In genomic region chr2:130954873-130955272, GRCh38 we compare ENCODE assay signal across 33 cellular contexts.
"Had no signal": no experiment of that assay in that cellular context is flagged by ENCODE, and none has a peak within 500 bp of the region (broad histone marks: within the 10 kb centered on the region; RNA-seq: fewer than 3 reads in every experiment).

No MANE protein-coding gene starts in this region.

- FAIRE-seq: astrocyte, bronchial epithelial cell, colon had no signal

- DNase-seq: activated effector memory CD4-positive, alpha-beta T cell treated with anti-CD3 and anti-CD28 coated beads, Interleukin-2, amount 50 U/mL, for 16 hours; activated effector memory CD4-positive, alpha-beta T cell treated with Interleukin-2 at 50 U/mL for 16 hours; activated gamma-delta T cell; activated gamma-delta T cell treated with Interleukin-2 at 50 U/mL for 16 hours; activated naive CD4-positive, alpha-beta T cell; activated naive CD4-positive, alpha-beta T cell treated with anti-CD3 and anti-CD28 coated beads for 36 hours; activated naive CD4-positive, alpha-beta T cell treated with anti-CD3 and anti-CD28 coated beads, Interleukin-2, amount 10 ng/mL, durations not matched to agents 7 days and 5 days; activated naive CD4-positive, alpha-beta T cell treated with anti-CD3 and anti-CD28 coated beads, Interleukin-2, amount 50 U/mL, for 16 hours; activated naive CD4-positive, alpha-beta T cell treated with Interleukin-2 at 50 U/mL for 16 hours; activated naive CD8-positive, alpha-beta T cell treated with anti-CD3 and anti-CD28 coated beads for 36 hours; activated naive CD8-positive, alpha-beta T cell treated with anti-CD3 and anti-CD28 coated beads, Interleukin-2, amount 10 ng/mL, durations not matched to agents 7 days and 5 days; activated naive CD8-positive, alpha-beta T cell treated with anti-CD3 and anti-CD28 coated beads, Interleukin-2, amount 50 U/mL, for 24 hours; activated T-cell treated with anti-CD3 and anti-CD28 coated beads, Interleukin-2, amount 50 U/mL, for 4 hours; activated T-cell treated with anti-CD3 and anti-CD28 coated beads, Interleukin-2, amount 50 U/mL, for 48 hours; activated T-cell treated with anti-CD3 and anti-CD28 coated beads, Interleukin-2, amount 50 U/mL, for 72 hours; adrenal gland; amniotic stem cell; amygdala; anterior cingulate cortex; aorta; body of pancreas; brain microvascular endothelial cell; caudate nucleus; central memory CD4-positive, alpha-beta T cell; cerebellar nuclear complex had no signal

- H3K27ac ChIP-seq: adrenal gland, ascending aorta, body of pancreas, brain microvascular endothelial cell, breast epithelium, cardiac muscle cell had no signal

- H3K27me3 ChIP-seq: adrenal gland, ascending aorta, body of pancreas, brain microvascular endothelial cell had no signal

- H3K4me1 ChIP-seq: adrenal gland, ascending aorta, body of pancreas, breast epithelium had no signal

- ATAC-seq: activated naive CD4-positive, alpha-beta T cell treated with anti-CD3 and anti-CD28 coated beads, Interleukin-2, amount 50 U/mL, for 72 hours; activated naive CD8-positive, alpha-beta T cell treated with anti-CD3 and anti-CD28 coated beads, Interleukin-2, amount 50 U/mL, for 24 hours; activated T-cell treated with anti-CD3 and anti-CD28 coated beads, Interleukin-2, amount 50 U/mL, for 4 hours; activated T-cell treated with anti-CD3 and anti-CD28 coated beads, Interleukin-2, amount 50 U/mL, for 72 hours; activated T-helper 17 cell treated with anti-CD3 and anti-CD28 coated beads, Interleukin-2, amount 50 U/mL, for 72 hours; body of pancreas had no signal

- H3K9me3 ChIP-seq: body of pancreas had no signal

- H3K4me3 ChIP-seq: adrenal gland, ascending aorta, body of pancreas, breast epithelium, cardiac muscle cell had no signal

- H3K36me3 ChIP-seq: adrenal gland, ascending aorta, brain microvascular endothelial cell, breast epithelium, cardiac muscle cell had no signal
